Comparison of ENCODE assay signal across 12 cellular contexts in the genomic region with DNA sequence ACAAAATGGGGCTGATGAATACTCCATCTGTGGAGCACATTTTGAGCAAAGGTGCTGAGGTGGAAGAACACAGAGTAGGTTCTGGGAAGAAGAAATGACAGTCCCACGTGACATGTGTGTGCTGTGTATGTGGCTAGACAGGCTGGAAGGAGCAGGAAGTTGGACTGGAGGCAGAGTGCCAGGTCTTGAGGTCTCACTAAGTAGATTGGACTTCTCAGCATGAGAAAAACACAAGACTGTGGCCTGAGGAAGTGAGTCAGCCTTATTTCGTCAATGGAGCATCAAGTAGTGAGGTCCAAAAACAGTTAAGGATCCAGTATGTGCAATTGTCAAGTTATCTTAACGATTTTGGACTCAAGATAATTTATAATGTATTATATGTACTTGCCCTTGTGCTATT.
DNase-seq lines count a peak whose midpoint lies in the region; ATAC-seq and TF ChIP-seq lines count a peak whose summit lies in the region.
"Had no signal": no experiment of that assay in that cellular context is flagged by ENCODE, and none has a peak within 500 bp of the region (broad histone marks: within the 10 kb centered on the region; RNA-seq: fewer than 3 reads in every experiment).

No MANE protein-coding gene starts in this region.

- WGBS in neuronal stem cell (ENCODE audit: extremely low coverage in 2 of 2, insufficient read length in 2 of 2, insufficient replicate concordance in 1 of 2), 2 donors: no CpG with 5 or more reads among the region's 3 CpGs

- H3K4me3 ChIP-seq in foreskin fibroblast (ENCODE audit: low read depth in 1 of 2, low read length in 2 of 2) (no peak overlapping the region), neuronal stem cell (ENCODE audit: low read length in 2 of 2) (no peak overlapping the region), dorsolateral prefrontal cortex (no peak overlapping the region)
- H3K4me3 ChIP-seq: skin epidermis had no signal

- no peaks in the 10 kb centered on the region for H3K79me1 ChIP-seq in neuronal stem cell (ENCODE audit: low read depth, low read length)

- H4K8ac ChIP-seq in neuronal stem cell (ENCODE audit: low read depth, low read length): no peak overlapping the region

- no peak overlapping the region for H2BK12ac ChIP-seq in neuronal stem cell (ENCODE audit: low read length)

- no peak for TF ChIP-seq CTCF in foreskin fibroblast (IDR thresholded peaks at IDR 0.05; ENCODE audit: low read depth, low read length)
- no peak for TF ChIP-seq CTCF in dorsolateral prefrontal cortex (IDR thresholded peaks at IDR 0.05 in 54 of 56, conservative IDR thresholded peaks at IDR 0.05 in 2 of 56; ENCODE audit: low read depth in 1 of 56, partially characterized antibody in 56 of 56)

- no peak overlapping the region for H2BK5ac ChIP-seq in neuronal stem cell (ENCODE audit: low read length)

- no peak overlapping the region for H3K9ac ChIP-seq in neuronal stem cell (ENCODE audit: low read depth, low read length, poor library complexity)

- H2BK120ac ChIP-seq in neuronal stem cell (ENCODE audit: low read depth, low read length): no peak overlapping the region

- H2AK5ac ChIP-seq in neuronal stem cell (ENCODE audit: low read depth, low read length): no peak overlapping the region

- no peak overlapping the region for H3K14ac ChIP-seq in neuronal stem cell (ENCODE audit: low read length)

- H3K9me3 ChIP-seq in neuronal stem cell (replicated peaks in 1 of 2; ENCODE audit: control insufficient read depth in 2 of 2, insufficient read depth in 1 of 2, low read depth in 1 of 2, low read length in 2 of 2): peaks cover 2 to 15% of the 10 kb centered on the region in 2 donors

- H3K36me3 ChIP-seq in neuronal stem cell (replicated peaks in 1 of 2; ENCODE audit: control insufficient read depth in 2 of 2, insufficient read depth in 2 of 2, low read length in 2 of 2): no peaks in the 10 kb centered on the region

- H3K4me1 ChIP-seq in neuronal stem cell (ENCODE audit: control insufficient read depth in 2 of 2, insufficient read depth in 1 of 2, low read depth in 1 of 2, low read length in 2 of 2): peaks cover 1 to 14% of the 10 kb centered on the region in 2 donors

- H3K27me3 ChIP-seq in neuronal stem cell (ENCODE audit: control insufficient read depth in 3 of 3, insufficient read depth in 3 of 3, low read depth in 1 of 3, low read length in 3 of 3) (no peaks in the 10 kb centered on the region), dorsolateral prefrontal cortex (no peaks in the 10 kb centered on the region)

- H2BK15ac ChIP-seq in neuronal stem cell (ENCODE audit: low read length): no peak overlapping the region

- no peak overlapping the region for H3K18ac ChIP-seq in neuronal stem cell (ENCODE audit: low read length)

- no peak for ATAC-seq in HG03108 (IDR thresholded peaks at IDR 0.05; ENCODE audit: unreplicated experiment)
- ATAC-seq in HG02938 (IDR thresholded peaks at IDR 0.05; ENCODE audit: unreplicated experiment): no peak
- ATAC-seq: activated CD4-positive, CD25-positive, alpha-beta regulatory T cell treated with anti-CD3 and anti-CD28 coated beads, Interleukin-2, amount 50 U/mL, for 24 hours; activated naive CD8-positive, alpha-beta T cell treated with anti-CD3 and anti-CD28 coated beads, Interleukin-2, amount 50 U/mL, for 24 hours had no signal

- peak; percentile 97 for DNase-seq in ELR (ENCODE audit: low read depth)
- DNase-seq in SK-MEL-5 (ENCODE audit: low read depth, low spot score): peak; percentile 73
- peak; percentile 96 to 97 for DNase-seq in foreskin fibroblast
- no peak for DNase-seq in neuronal stem cell (ENCODE audit: low spot score)
- no peak for DNase-seq in NCI-H146 (lab: John Stamatoyannopoulos, UW)
- DNase-seq in dorsolateral prefrontal cortex: no peak
- DNase-seq: activated naive CD8-positive, alpha-beta T cell treated with anti-CD3 and anti-CD28 coated beads, Interleukin-2, amount 50 U/mL, for 24 hours; DND-41 had no signal

- H3K4me2 ChIP-seq in neuronal stem cell (ENCODE audit: insufficient read depth, low read length, poor library complexity, severe bottlenecking): no peak overlapping the region

- intact Hi-C loops in dorsolateral prefrontal cortex (cut with DNase I): no loop called here

- no peak overlapping the region for H3K23ac ChIP-seq in neuronal stem cell (ENCODE audit: low read depth, low read length, poor library complexity)

- H3K27ac ChIP-seq in neuronal stem cell (replicated peaks; ENCODE audit: low read length) (no peak overlapping the region), dorsolateral prefrontal cortex (no peak overlapping the region)
- H3K27ac ChIP-seq: skin epidermis had no signal

- no peak overlapping the region for H3K4ac ChIP-seq in neuronal stem cell (ENCODE audit: low read length)

- H4K91ac ChIP-seq in neuronal stem cell (ENCODE audit: low read depth, low read length, poor library complexity): no peak overlapping the region

- in situ Hi-C loops in SK-MEL-5 (cut with HindIII; ENCODE audit: low pct_unique_long_range_greater_than_20kb, low sequenced_read_pairs): no loop called here

- peak overlapping the region; percentile 31 for H2AFZ ChIP-seq in neuronal stem cell (ENCODE audit: low read length)

Comparison
In these comparisons a context has a peak if more than half of its experiments do, and no peak if none do; other contexts are left out.
1. DNase-seq: peak in ELR (single experiment), SK-MEL-5 (single experiment) and foreskin fibroblast (2 of 2); none in neuronal stem cell (single experiment), NCI-H146 (single experiment) and dorsolateral prefrontal cortex (0 of 10).